ENCODE assay signal across 9 cellular contexts in the genomic region with DNA sequence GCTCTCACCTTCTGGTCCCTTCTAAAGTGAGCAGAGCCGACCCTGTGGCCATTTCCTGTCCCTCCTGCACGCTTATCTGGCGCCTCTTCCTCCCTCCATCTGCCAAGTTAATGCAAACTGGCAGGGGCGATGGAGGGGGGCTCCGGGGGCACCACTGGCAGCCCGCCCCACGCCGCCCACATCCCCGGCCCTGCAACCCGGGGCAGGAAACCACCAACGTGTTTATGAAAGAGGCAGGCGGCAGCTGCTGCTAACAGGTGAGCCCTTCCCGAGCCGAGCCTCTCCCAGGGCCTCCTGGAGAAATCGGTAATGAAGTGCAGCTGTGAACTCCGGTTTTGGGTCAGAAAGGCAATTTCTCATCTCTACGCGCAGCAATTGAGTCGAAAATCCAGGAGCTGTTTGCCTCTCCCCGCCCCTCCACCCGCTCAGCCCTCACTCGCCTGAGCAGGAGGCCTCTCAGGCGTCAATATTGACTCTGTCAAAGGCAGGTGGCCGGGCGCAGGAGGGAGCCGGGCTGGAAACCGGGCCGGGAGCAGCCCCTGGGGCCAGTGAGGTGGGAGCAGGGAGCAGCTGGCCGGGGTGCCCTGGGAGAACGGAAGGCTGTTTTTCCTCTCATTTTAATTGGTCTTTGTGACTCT.
DNase-seq lines count a peak whose midpoint lies in the region; ATAC-seq, FAIRE-seq and TF ChIP-seq lines count a peak whose summit lies in the region.
"Had no signal": no experiment of that assay in that cellular context is flagged by ENCODE, and none has a peak within 500 bp of the region (broad histone marks: within the 10 kb centered on the region; RNA-seq: fewer than 3 reads in every experiment).

No MANE protein-coding gene starts in this region.

- H3K9ac ChIP-seq in BLaER1 treated with 17β-estradiol and CSF1 and Interleukin-3, amounts not matched to agents 10 nM and 100 nM, result peak overlapping the region in 9 of 11 experiments; percentile 4 to 80 (median 41); a peak in 14 of 22 replicates
- H3K9ac ChIP-seq in HepG2 (ENCODE audit: insufficient read depth, low read depth, low read length), result no peak overlapping the region; the same call in 1 of the 2 replicates

- peaks cover 11 to 83% (median 28%) of the 10 kb centered on the region in 11 experiments; a peak in 16 of 22 replicates for H3K27me3 ChIP-seq in BLaER1 treated with 17β-estradiol and CSF1 and Interleukin-3, amounts not matched to agents 10 nM and 100 nM
- peaks cover 5 to 59% of the 10 kb centered on the region in 2 experiments for H3K27me3 ChIP-seq in HepG2 (ENCODE audit: control insufficient read depth in 1 of 2, insufficient read depth in 2 of 2, low read length in 2 of 2)

- intact Hi-C loops in HepG2 (cut with micrococcal nuclease; ENCODE audit: unreplicated experiment) (loop anchor here (1.0 to 5.0 kb wide), 4 partner anchors 18 to 162 kb away; no protein-coding TSS in a partner anchor), posterior cingulate gyrus (cut with DNase I) (no loop called here)

- H2AFZ ChIP-seq in HepG2 (ENCODE audit: low read length), result no peak overlapping the region

- no peaks in the 10 kb centered on the region for H3K36me3 Mint-ChIP-seq in WTC11

- H3K79me2 ChIP-seq in HepG2 (ENCODE audit: insufficient read depth, low read length), result no peaks in the 10 kb centered on the region

- peak overlapping the region in 4 of 10 experiments; percentile 9 to 26 (median 22); a peak in 4 of 20 replicates for H3K4me3 ChIP-seq in BLaER1 treated with 17β-estradiol and CSF1 and Interleukin-3, amounts not matched to agents 10 nM and 100 nM
- H3K4me3 ChIP-seq in HepG2 (replicated peaks in 1 of 3; ENCODE audit: insufficient read depth in 1 of 3, low read depth in 2 of 3, low read length in 3 of 3), result peak overlapping the region in 2 of 3 experiments; percentile 21 to 59; a peak in 3 of 6 replicates

- peaks cover 0 to 61% (median 0%) of the 10 kb centered on the region in 11 experiments; a peak in 9 of 22 replicates for H4K20me1 ChIP-seq in BLaER1 treated with 17β-estradiol and CSF1 and Interleukin-3, amounts not matched to agents 10 nM and 100 nM
- peaks cover 9% of the 10 kb centered on the region; the same call in 1 of the 2 replicates for H4K20me1 ChIP-seq in HepG2 (ENCODE audit: insufficient read depth, low read length)

- no peak for TF ChIP-seq POLR2A in HepG2 (IDR thresholded peaks at IDR 0.05; ENCODE audit: insufficient read depth in 1 of 2, low read depth in 2 of 2, low read length in 2 of 2)

- no peaks in the 10 kb centered on the region for H3K9me3 ChIP-seq in BLaER1 treated with 17β-estradiol and CSF1 and Interleukin-3, amounts not matched to agents 10 nM and 100 nM (replicated peaks in 1 of 11)
- no peaks in the 10 kb centered on the region for H3K9me3 ChIP-seq in HepG2 (ENCODE audit: low read length)

- peak overlapping the region in 8 of 11 experiments; percentile 12 to 91 (median 72); a peak in 16 of 22 replicates for H3K27ac ChIP-seq in BLaER1 treated with 17β-estradiol and CSF1 and Interleukin-3, amounts not matched to agents 10 nM and 100 nM
- peak overlapping the region; percentile 68 for H3K27ac ChIP-seq in HepG2 (ENCODE audit: extremely low read length, insufficient read depth, low read length)

- TF ChIP-seq CTCF in WTC11 (IDR thresholded peaks at IDR 0.05) (no peak), HepG2 (CRISPR knock-in tag; IDR thresholded peaks at IDR 0.05) (peak; percentile 44; the same call in 1 of the 2 replicates)

- 2% methylated on average over 12 of the region's 30 CpGs for WGBS in HepG2 (ENCODE audit: low lambda C conversion rate)

- peaks cover 39 to 100% (median 97%) of the 10 kb centered on the region in 10 experiments for H3K4me1 ChIP-seq in BLaER1 treated with 17β-estradiol and CSF1 and Interleukin-3, amounts not matched to agents 10 nM and 100 nM
- H3K4me1 ChIP-seq in HepG2 (ENCODE audit: insufficient read depth, low read length), result peaks cover 59% of the 10 kb centered on the region

- peak; percentile 88 for FAIRE-seq in HepG2 (lab: Jason Lieb, UNC)

- ATAC-seq in WTC11, result peak; percentile 26
- peak; percentile 91 for ATAC-seq in HepG2
- ATAC-seq in HG03469 (IDR thresholded peaks at IDR 0.05; ENCODE audit: unreplicated experiment), result no peak
- ATAC-seq: Right ventricle myocardium inferior had no signal

- no peak overlapping the region for H3K4me3 Mint-ChIP-seq in WTC11

- TF ChIP-seq EP300 in HepG2 (IDR thresholded peaks at IDR 0.05; ENCODE audit: low read depth in 2 of 2, low read length in 2 of 2) (peak in 1 of 2 experiments; percentile 85; a peak in 2 of 4 replicates), HepG2 (CRISPR knock-in tag; IDR thresholded peaks at IDR 0.05; ENCODE audit: borderline replicate concordance) (peak; percentile 60; the same call in 1 of the 2 replicates)

- DNase-seq in NCI-H1092 treated with DMSO at 0.1 percent for 48 hours (lab: John Stamatoyannopoulos, UW) (peak; percentile 99), WTC11 (ENCODE audit: low spot score) (no peak), HepG2 (ENCODE audit: low spot score) (peak; percentile 79), posterior cingulate gyrus (no peak), GM03348 (ENCODE audit: low spot score) (no peak), Ammon's horn (ENCODE audit: low spot score) (no peak)

- no peaks in the 10 kb centered on the region for H3K9me3 Mint-ChIP-seq in WTC11

- no peaks in the 10 kb centered on the region for H3K36me3 ChIP-seq in BLaER1 treated with 17β-estradiol and CSF1 and Interleukin-3, amounts not matched to agents 10 nM and 100 nM
- no peaks in the 10 kb centered on the region for H3K36me3 ChIP-seq in HepG2 (replicated peaks in 1 of 2; ENCODE audit: control insufficient read depth in 1 of 2, insufficient read depth in 2 of 2, low read length in 2 of 2)

- H3K4me2 ChIP-seq in BLaER1 treated with 17β-estradiol and CSF1 and Interleukin-3, amounts not matched to agents 10 nM and 100 nM, result peak overlapping the region; percentile 26 to 96 (median 85); a peak in 21 of 22 replicates
- peak overlapping the region; percentile 85 for H3K4me2 ChIP-seq in HepG2 (ENCODE audit: low read depth, low read length)

- CTCF ChIA-PET in WTC11 (lab: Charles Lee) (interaction anchor here (0.6 to 5.5 kb wide), 16 partner anchors 13 to 563 kb away, joined by 3 to 32 read pairs (median 6); a partner anchor contains a TSS), HepG2 (lab: Yijun Ruan, JAX; ENCODE audit: low intra/inter-chr PET ratio, low total read pairs) (no interaction called here)

- H3K4me1 Mint-ChIP-seq in WTC11, result peaks cover 13% of the 10 kb centered on the region

- peak; percentile 20; the same call in 1 of the 2 replicates for TF ChIP-seq RAD21 in HepG2 (CRISPR knock-in tag; IDR thresholded peaks at IDR 0.05)

- no peak overlapping the region for H3K27ac Mint-ChIP-seq in WTC11

- POLR2A ChIA-PET in WTC11 (lab: Charles Lee) (interaction anchor here (0.6 kb wide), 2 partner anchors 108 to 922 kb away, joined by 3 to 4 read pairs; no protein-coding TSS in a partner anchor), HepG2 (lab: Yijun Ruan, JAX) (interaction anchor here (1.0 to 2.0 kb wide), 12 partner anchors 13 to 115 kb away, joined by 3 to 11 read pairs (median 4); no protein-coding TSS in a partner anchor)

- in situ Hi-C loops in HepG2 (cut with HindIII; ENCODE audit: extremely low pct_ligation_motif_present, low pct_unique_long_range_greater_than_20kb), result no loop called here

- H3K27me3 Mint-ChIP-seq in WTC11 (ENCODE audit: low read depth), result no peaks in the 10 kb centered on the region

- no TSS peak for BruUV-seq in HepG2 (replicated peaks; lab: Mats Ljungman, UMichigan)

TF ChIP-seq in HepG2, 621 proteins besides CTCF, POLR2A, EP300 and RAD21 (continues in another document):
- TF ChIP-seq, protein P1, sequence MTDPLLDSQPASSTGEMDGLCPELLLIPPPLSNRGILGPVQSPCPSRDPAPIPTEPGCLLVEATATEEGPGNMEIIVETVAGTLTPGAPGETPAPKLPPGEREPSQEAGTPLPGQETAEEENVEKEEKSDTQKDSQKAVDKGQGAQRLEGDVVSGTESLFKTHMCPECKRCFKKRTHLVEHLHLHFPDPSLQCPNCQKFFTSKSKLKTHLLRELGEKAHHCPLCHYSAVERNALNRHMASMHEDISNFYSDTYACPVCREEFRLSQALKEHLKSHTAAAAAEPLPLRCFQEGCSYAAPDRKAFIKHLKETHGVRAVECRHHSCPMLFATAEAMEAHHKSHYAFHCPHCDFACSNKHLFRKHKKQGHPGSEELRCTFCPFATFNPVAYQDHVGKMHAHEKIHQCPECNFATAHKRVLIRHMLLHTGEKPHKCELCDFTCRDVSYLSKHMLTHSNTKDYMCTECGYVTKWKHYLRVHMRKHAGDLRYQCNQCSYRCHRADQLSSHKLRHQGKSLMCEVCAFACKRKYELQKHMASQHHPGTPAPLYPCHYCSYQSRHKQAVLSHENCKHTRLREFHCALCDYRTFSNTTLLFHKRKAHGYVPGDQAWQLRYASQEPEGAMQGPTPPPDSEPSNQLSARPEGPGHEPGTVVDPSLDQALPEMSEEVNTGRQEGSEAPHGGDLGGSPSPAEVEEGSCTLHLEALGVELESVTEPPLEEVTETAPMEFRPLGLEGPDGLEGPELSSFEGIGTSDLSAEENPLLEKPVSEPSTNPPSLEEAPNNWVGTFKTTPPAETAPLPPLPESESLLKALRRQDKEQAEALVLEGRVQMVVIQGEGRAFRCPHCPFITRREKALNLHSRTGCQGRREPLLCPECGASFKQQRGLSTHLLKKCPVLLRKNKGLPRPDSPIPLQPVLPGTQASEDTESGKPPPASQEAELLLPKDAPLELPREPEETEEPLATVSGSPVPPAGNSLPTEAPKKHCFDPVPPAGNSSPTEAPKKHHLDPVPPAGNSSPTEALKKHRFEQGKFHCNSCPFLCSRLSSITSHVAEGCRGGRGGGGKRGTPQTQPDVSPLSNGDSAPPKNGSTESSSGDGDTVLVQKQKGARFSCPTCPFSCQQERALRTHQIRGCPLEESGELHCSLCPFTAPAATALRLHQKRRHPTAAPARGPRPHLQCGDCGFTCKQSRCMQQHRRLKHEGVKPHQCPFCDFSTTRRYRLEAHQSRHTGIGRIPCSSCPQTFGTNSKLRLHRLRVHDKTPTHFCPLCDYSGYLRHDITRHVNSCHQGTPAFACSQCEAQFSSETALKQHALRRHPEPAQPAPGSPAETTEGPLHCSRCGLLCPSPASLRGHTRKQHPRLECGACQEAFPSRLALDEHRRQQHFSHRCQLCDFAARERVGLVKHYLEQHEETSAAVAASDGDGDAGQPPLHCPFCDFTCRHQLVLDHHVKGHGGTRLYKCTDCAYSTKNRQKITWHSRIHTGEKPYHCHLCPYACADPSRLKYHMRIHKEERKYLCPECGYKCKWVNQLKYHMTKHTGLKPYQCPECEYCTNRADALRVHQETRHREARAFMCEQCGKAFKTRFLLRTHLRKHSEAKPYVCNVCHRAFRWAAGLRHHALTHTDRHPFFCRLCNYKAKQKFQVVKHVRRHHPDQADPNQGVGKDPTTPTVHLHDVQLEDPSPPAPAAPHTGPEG (CRISPR knock-in tag; IDR thresholded peaks at IDR 0.05), result peak; percentile 99
- TF ChIP-seq ZNF652 (CRISPR knock-in tag; IDR thresholded peaks at IDR 0.05; ENCODE audit: borderline replicate concordance, low read depth), result peak; percentile 55; the same call in 1 of the 2 replicates
- TF ChIP-seq POGZ (CRISPR knock-in tag; IDR thresholded peaks at IDR 0.05), result peak; percentile 34; the same call in 1 of the 2 replicates
- peak; percentile 76; the same call in 1 of the 2 replicates for TF ChIP-seq ZKSCAN5 (CRISPR knock-in tag; IDR thresholded peaks at IDR 0.05)
- TF ChIP-seq ZEB1 (IDR thresholded peaks at IDR 0.05; ENCODE audit: insufficient replicate concordance, low read depth), result peak; percentile 86

Comparison
In these comparisons a context has a peak if more than half of its experiments do, and no peak if none do; other contexts are left out.
1. DNase-seq: peak in NCI-H1092 treated with DMSO at 0.1 percent for 48 hours (single experiment) and HepG2 (single experiment); none in WTC11 (single experiment), posterior cingulate gyrus (0 of 10), GM03348 (single experiment) and Ammon's horn (single experiment).